In genomic region chr15:68795298-68795848, GRCh38 we compare ENCODE assay signal across 1 cellular context.
A peak's percentile ranks its signal among the peaks of the same experiment; 100 is the strongest.
TF ChIP-seq lines count a peak whose summit lies in the region.

No MANE protein-coding gene starts in this region.

TF ChIP-seq in HEK293, 187 proteins besides CTCF, POLR2A, EP300 and RAD21 (continued from another document):
- TF ChIP-seq ATF2 (tag by site-specific recombination; IDR thresholded peaks at IDR 0.05; ENCODE audit: low read depth) (peak; percentile 35; the same call in 1 of the 2 replicates), ZNF629 (tag by site-specific recombination; IDR thresholded peaks at IDR 0.05) (peak; percentile 65), ZBTB20 (tag by site-specific recombination; IDR thresholded peaks at IDR 0.05) (peak; percentile 41; the same call in 1 of the 2 replicates), PATZ1 (tag by site-specific recombination; IDR thresholded peaks at IDR 0.05) (peak; percentile 70), GLIS1 (tag by site-specific recombination; IDR thresholded peaks at IDR 0.05) (0 out of 2 replicates have a peak, but pooled peaks have one; percentile 21), ZNF341 (tag by site-specific recombination; IDR thresholded peaks at IDR 0.05; ENCODE audit: low read depth) (no peak; the same call in 1 of the 2 replicates), ZBTB26 (tag by site-specific recombination; optimal IDR thresholded peaks at IDR 0.05) (peak; percentile 12), ZNF23 (tag by site-specific recombination; IDR thresholded peaks at IDR 0.05; ENCODE audit: borderline replicate concordance) (no peak), ZFP3 (tag by site-specific recombination; IDR thresholded peaks at IDR 0.05; ENCODE audit: low read depth) (no peak), ZSCAN18 (tag by site-specific recombination; IDR thresholded peaks at IDR 0.05) (no peak), PRDM6 (tag by site-specific recombination; IDR thresholded peaks at IDR 0.05) (no peak)
